23 cellular contexts compared by ENCODE assay signal in genomic region chr10:129455625-129456024, GRCh38. TPM values are rescaled to one million over a fixed set of nuclear protein-coding genes. Genes with fewer than 3 reads are reported as not detected.
DNase-seq lines count a peak whose midpoint lies in the region; ATAC-seq, FAIRE-seq and TF ChIP-seq lines count a peak whose summit lies in the region.
"Had no signal": no experiment of that assay in that cellular context is flagged by ENCODE, and none has a peak within 500 bp of the region (broad histone marks: within the 10 kb centered on the region; RNA-seq: fewer than 3 reads in every experiment).

No MANE protein-coding gene starts in this region.

- no peak for ATAC-seq in HepG2

- TF ChIP-seq POLR2A in HepG2 (IDR thresholded peaks at IDR 0.05; ENCODE audit: insufficient read depth in 1 of 2, low read depth in 2 of 2, low read length in 2 of 2) (no peak), GM12891 (IDR thresholded peaks at IDR 0.05; ENCODE audit: low read depth, low read length) (no peak)

- H2AFZ ChIP-seq in HepG2 (ENCODE audit: low read length), result no peak overlapping the region

- FAIRE-seq in HepG2 (lab: Jason Lieb, UNC) (no peak), GM12891 (lab: Jason Lieb, UNC) (no peak)
- FAIRE-seq: A204.1, D721Med, G401.6, GM12892, GM18507 had no signal

- DNase-seq in HepG2 (ENCODE audit: low spot score), result no peak
- DNase-seq in dermis microvascular lymphatic vessel endothelial cell (ENCODE audit: low read depth in 2 of 2), result peak; percentile 15 to 50
- DNase-seq in GM12891 (ENCODE audit: insufficient read length, low spot score), result no peak
- no peak for DNase-seq in NCI-H2029 (lab: John Stamatoyannopoulos, UW)
- DNase-seq in D341Med (ENCODE audit: low spot score), result no peak
- DNase-seq: 8988T; ACHN; BE2C; C1 segment of cervical spinal cord; CD4-positive, alpha-beta memory T cell; CD4-positive, CD25-positive, alpha-beta regulatory T cell; CD8-positive, alpha-beta memory T cell; COR-L47; DMS79 treated with DMSO at 0.1 percent for 48 hours; GF-D8 had no signal

- H3K36me3 ChIP-seq in liver (ENCODE audit: control insufficient read depth in 4 of 4, insufficient read depth in 3 of 4, low read depth in 1 of 4, low read length in 3 of 4), result no peaks in the 10 kb centered on the region
- no peaks in the 10 kb centered on the region for H3K36me3 ChIP-seq in HepG2 (replicated peaks in 1 of 2; ENCODE audit: control insufficient read depth in 1 of 2, insufficient read depth in 2 of 2, low read length in 2 of 2)
- H3K36me3 ChIP-seq in BLaER1 treated with 17β-estradiol and CSF1 and Interleukin-3, amounts not matched to agents 10 nM and 100 nM, result no peaks in the 10 kb centered on the region
- no peaks in the 10 kb centered on the region for H3K36me3 ChIP-seq in skeletal muscle tissue (ENCODE audit: control insufficient read depth in 3 of 3, insufficient read depth in 3 of 3, low read length in 3 of 3)
- H3K36me3 ChIP-seq: BE2C had no signal

- H3K9me3 ChIP-seq in liver (ENCODE audit: control insufficient read depth in 4 of 4, low read length in 3 of 4) (no peaks in the 10 kb centered on the region), HepG2 (ENCODE audit: low read length) (0 out of 2 replicates have a peak, but pooled peaks cover 7% of the 10 kb centered on the region), skeletal muscle tissue (ENCODE audit: control insufficient read depth in 3 of 3, low read length in 3 of 3) (peaks cover 0 to 2% (median 0%) of the 10 kb centered on the region in 3 donors)
- H3K9me3 ChIP-seq in BLaER1 treated with 17β-estradiol and CSF1 and Interleukin-3, amounts not matched to agents 10 nM and 100 nM (replicated peaks in 1 of 11), result peaks cover 0 to 13% (median 0%) of the 10 kb centered on the region in 11 experiments; a peak in 2 of 22 replicates
- H3K9me3 ChIP-seq: BE2C had no signal

- no peak overlapping the region for H3K4me3 ChIP-seq in liver (ENCODE audit: low read depth in 1 of 3, low read length in 3 of 3)
- H3K4me3 ChIP-seq in HepG2 (replicated peaks in 1 of 3; ENCODE audit: insufficient read depth in 1 of 3, low read depth in 2 of 3, low read length in 3 of 3), result no peak overlapping the region
- no peak overlapping the region for H3K4me3 ChIP-seq in BLaER1 treated with 17β-estradiol and CSF1 and Interleukin-3, amounts not matched to agents 10 nM and 100 nM
- H3K4me3 ChIP-seq in skeletal muscle tissue (ENCODE audit: low read length in 3 of 3), result no peak overlapping the region

- H3K27ac ChIP-seq in liver (ENCODE audit: low read depth in 1 of 2, low read length in 2 of 2) (no peak overlapping the region), HepG2 (ENCODE audit: extremely low read length, insufficient read depth, low read length) (no peak overlapping the region), skeletal muscle tissue (ENCODE audit: low read depth, low read length) (peak overlapping the region; percentile 13)
- H3K27ac ChIP-seq in BLaER1 treated with 17β-estradiol and CSF1 and Interleukin-3, amounts not matched to agents 10 nM and 100 nM, result no peak overlapping the region

- H3K4me1 ChIP-seq in liver (ENCODE audit: control insufficient read depth in 4 of 4, insufficient read depth in 4 of 4, low read length in 3 of 4) (no peaks in the 10 kb centered on the region), HepG2 (ENCODE audit: insufficient read depth, low read length) (peaks cover 19% of the 10 kb centered on the region), skeletal muscle tissue (ENCODE audit: control insufficient read depth in 3 of 3, insufficient read depth in 3 of 3, low read length in 3 of 3) (peaks cover 0 to 2% (median 0%) of the 10 kb centered on the region in 3 donors)
- H3K4me1 ChIP-seq in BLaER1 treated with 17β-estradiol and CSF1 and Interleukin-3, amounts not matched to agents 10 nM and 100 nM, result peaks cover 0 to 33% (median 21%) of the 10 kb centered on the region in 10 experiments; a peak in 14 of 20 replicates
- H3K4me1 ChIP-seq: BE2C had no signal

- no TSS peak for BruUV-seq in HepG2 (replicated peaks; lab: Mats Ljungman, UMichigan)

- POLR2A ChIA-PET in HepG2 (lab: Yijun Ruan, JAX), result no interaction called here

- in situ Hi-C loops in HepG2 (cut with HindIII; ENCODE audit: extremely low pct_ligation_motif_present, low pct_unique_long_range_greater_than_20kb), result no loop called here

- CTCF ChIA-PET in HepG2 (lab: Yijun Ruan, JAX; ENCODE audit: low intra/inter-chr PET ratio, low total read pairs), result no interaction called here

- H3K4me2 ChIP-seq in HepG2 (ENCODE audit: low read depth, low read length), result no peak overlapping the region
- peak overlapping the region in 8 of 11 experiments; percentile 38 to 70 (median 59); a peak in 16 of 22 replicates for H3K4me2 ChIP-seq in BLaER1 treated with 17β-estradiol and CSF1 and Interleukin-3, amounts not matched to agents 10 nM and 100 nM

- TF ChIP-seq RAD21 in liver (IDR thresholded peaks at IDR 0.05), result peak in 1 of 2 donors; percentile 3
- no peak for TF ChIP-seq RAD21 in HepG2 (CRISPR knock-in tag; IDR thresholded peaks at IDR 0.05)

- H3K27me3 ChIP-seq in liver (ENCODE audit: control insufficient read depth in 4 of 4, insufficient read depth in 4 of 4, low read length in 3 of 4) (no peaks in the 10 kb centered on the region), HepG2 (ENCODE audit: control insufficient read depth in 1 of 2, insufficient read depth in 2 of 2, low read length in 2 of 2) (no peaks in the 10 kb centered on the region), skeletal muscle tissue (ENCODE audit: control insufficient read depth in 3 of 3, insufficient read depth in 3 of 3, low read length in 3 of 3) (no peaks in the 10 kb centered on the region)
- no peaks in the 10 kb centered on the region for H3K27me3 ChIP-seq in BLaER1 treated with 17β-estradiol and CSF1 and Interleukin-3, amounts not matched to agents 10 nM and 100 nM
- H3K27me3 ChIP-seq: BE2C had no signal

- no peaks in the 10 kb centered on the region for H4K20me1 ChIP-seq in HepG2 (ENCODE audit: insufficient read depth, low read length)
- H4K20me1 ChIP-seq in BLaER1 treated with 17β-estradiol and CSF1 and Interleukin-3, amounts not matched to agents 10 nM and 100 nM, result no peaks in the 10 kb centered on the region

- 65% methylated on average over 6 of the region's 6 CpGs for WGBS in liver
- 43% methylated on average over 6 of the region's 6 CpGs for WGBS in HepG2 (ENCODE audit: low lambda C conversion rate)

- no peaks in the 10 kb centered on the region for H3K79me2 ChIP-seq in HepG2 (ENCODE audit: insufficient read depth, low read length)

- TF ChIP-seq CTCF in liver (IDR thresholded peaks at IDR 0.05; ENCODE audit: low read depth, low read length, missing input control), result no peak
- no peak for TF ChIP-seq CTCF in HepG2 (CRISPR knock-in tag; IDR thresholded peaks at IDR 0.05)

- H3K9ac ChIP-seq in liver (ENCODE audit: low read depth in 1 of 2, low read length in 2 of 2), result no peak overlapping the region
- no peak overlapping the region for H3K9ac ChIP-seq in HepG2 (ENCODE audit: insufficient read depth, low read depth, low read length)
- H3K9ac ChIP-seq in BLaER1 treated with 17β-estradiol and CSF1 and Interleukin-3, amounts not matched to agents 10 nM and 100 nM, result no peak overlapping the region
- H3K9ac ChIP-seq in skeletal muscle tissue (ENCODE audit: low read depth in 1 of 3, low read length in 3 of 3), result no peak overlapping the region

- intact Hi-C loops in HepG2 (cut with micrococcal nuclease; ENCODE audit: unreplicated experiment), result no loop called here

- TF ChIP-seq EP300 in HepG2 (IDR thresholded peaks at IDR 0.05; ENCODE audit: low read depth in 2 of 2, low read length in 2 of 2), result no peak
- no peak for TF ChIP-seq EP300 in HepG2 (CRISPR knock-in tag; IDR thresholded peaks at IDR 0.05; ENCODE audit: borderline replicate concordance)

TF ChIP-seq in liver, 16 proteins besides CTCF, POLR2A, EP300 and RAD21:
- peak; percentile 28 for TF ChIP-seq NR2F2 (IDR thresholded peaks at IDR 0.05)
- no peak for TF ChIP-seq HNF4A (conservative IDR thresholded peaks at IDR 0.05)

TF ChIP-seq in GM12891, 5 proteins besides CTCF, POLR2A, EP300 and RAD21:
- TF ChIP-seq POLR2AphosphoS5 (IDR thresholded peaks at IDR 0.05; ENCODE audit: low read depth, low read length) (no peak), PAX5 (IDR thresholded peaks at IDR 0.05; ENCODE audit: insufficient read depth, low read length, severe bottlenecking) (no peak), SPI1 (IDR thresholded peaks at IDR 0.05; ENCODE audit: low read depth, low read length) (no peak), TAF1 (IDR thresholded peaks at IDR 0.05; ENCODE audit: low read depth, low read length) (no peak), POU2F2 (IDR thresholded peaks at IDR 0.05; ENCODE audit: low read depth, low read length) (no peak)

RNA-seq across cellular contexts. Expression of gene MGMT, which starts 11.4 kb away (rescaled TPM):
- 10 to 100 TPM; 28.2 to 48.4 TPM for total RNA-seq in liver
- polyA plus RNA-seq in liver, result 10 to 100 TPM; 43.6 to 79.1 TPM
- total RNA-seq in HepG2 (2016; rRNA removed; fragmentation: Illumina TruSeq; extraction: Trizol), result 19.5 and 20.7 TPM in 2 replicates
- total RNA-seq in HepG2 (2016; cell fraction: cytosol; rRNA removed; fragmentation: Illumina TruSeq; extraction: Trizol; ENCODE audit: low read depth), result 4.8 and 5.5 TPM in 2 replicates
- total RNA-seq in HepG2 (2016; cell fraction: insoluble cytoplasmic fraction; rRNA removed; fragmentation: Illumina TruSeq; extraction: Trizol), result 19.7 and 23.1 TPM in 2 replicates
- total RNA-seq in HepG2 (2016; cell fraction: membrane; rRNA removed; fragmentation: Illumina TruSeq; extraction: Trizol), result 5.1 and 5.4 TPM in 2 replicates
- 17.5 and 20.2 TPM in 2 replicates for total RNA-seq in HepG2 (2016; cell fraction: nucleus; rRNA removed; fragmentation: Illumina TruSeq; extraction: Trizol)
- polyA plus RNA-seq in HepG2 (2011; rRNA removed), result 12.0 and 12.6 TPM in 2 replicates
- polyA plus RNA-seq in HepG2 (2011; cell fraction: cytosol; rRNA removed), result 16.4 and 22.8 TPM in 2 replicates
- 11.0 and 11.8 TPM in 2 replicates for polyA plus RNA-seq in HepG2 (2011; cell fraction: nucleus; rRNA removed)
- polyA plus RNA-seq in HepG2 (2012), result 8.0 and 10.5 TPM in 2 replicates
- polyA plus RNA-seq in HepG2 (2016; cell fraction: cytosol; fragmentation: Illumina TruSeq; extraction: Trizol; ENCODE audit: low read depth), result 4.0 and 4.2 TPM in 2 replicates
- polyA plus RNA-seq in HepG2 (2016; cell fraction: insoluble cytoplasmic fraction; fragmentation: Illumina TruSeq; extraction: Trizol; ENCODE audit: low read depth), result 16.3 and 18.9 TPM in 2 replicates
- polyA plus RNA-seq in HepG2 (2016; cell fraction: membrane; fragmentation: Illumina TruSeq; extraction: Trizol; ENCODE audit: low read depth), result 4.2 and 4.7 TPM in 2 replicates
- 11.8 and 13.5 TPM in 2 replicates for polyA plus RNA-seq in HepG2 (2016; cell fraction: nucleus; fragmentation: Illumina TruSeq; extraction: Trizol; ENCODE audit: insufficient read depth, low read depth)
- polyA minus RNA-seq in HepG2 (2011; rRNA and poly(A)+ RNA removed; ENCODE audit: low replicate concordance), result 11.9 and 13.9 TPM in 2 replicates
- 4.1 and 4.6 TPM in 2 replicates for polyA minus RNA-seq in HepG2 (2011; cell fraction: cytosol; rRNA and poly(A)+ RNA removed)
- polyA minus RNA-seq in HepG2 (2011; cell fraction: nucleus; rRNA and poly(A)+ RNA removed), result 30.2 and 31.9 TPM in 2 replicates
- total RNA-seq in dermis microvascular lymphatic vessel endothelial cell, result 8.2 and 9.6 TPM in 2 replicates
- total RNA-seq in skeletal muscle tissue, result 29.7 TPM
- polyA plus RNA-seq in GM12891 (2012; ENCODE audit: low read depth, missing spikeins), result 15.1 TPM

Comparison
In these comparisons a context has a peak if more than half of its experiments do, and no peak if none do; other contexts are left out.
1. DNase-seq: peak in dermis microvascular lymphatic vessel endothelial cell (2 of 2); none in HepG2 (single experiment), GM12891 (single experiment), NCI-H2029 (single experiment) and D341Med (single experiment).